25 cellular contexts compared by ENCODE assay signal in genomic region chr4:173056271-173056670, GRCh38.
DNase-seq lines count a peak whose midpoint lies in the region; ATAC-seq, FAIRE-seq and TF ChIP-seq lines count a peak whose summit lies in the region.
"Had no signal": no experiment of that assay in that cellular context is flagged by ENCODE, and none has a peak within 500 bp of the region (broad histone marks: within the 10 kb centered on the region; RNA-seq: fewer than 3 reads in every experiment).

No MANE protein-coding gene starts in this region.

- no peak for FAIRE-seq in pancreas (lab: Jason Lieb, UNC)
- FAIRE-seq: GM12878 had no signal

- TF ChIP-seq CTCF in VCaP (conservative IDR thresholded peaks at IDR 0.05) (no peak), pancreas (IDR thresholded peaks at IDR 0.05) (no peak), coronary artery (IDR thresholded peaks at IDR 0.05) (no peak), GM20000 (IDR thresholded peaks at IDR 0.05; ENCODE audit: extremely low read depth, missing control alignments) (no peak)

- 63 to 77% methylated on average over 5 of the region's 5 CpGs for WGBS in pancreas, 2 donors

- H3K4me1 ChIP-seq in pancreas, result peaks cover 0 to 18% (median 9%) of the 10 kb centered on the region in 3 donors
- H3K4me1 ChIP-seq: BLaER1 treated with 17β-estradiol and CSF1 and Interleukin-3, amounts not matched to agents 10 nM and 100 nM; HAP-1 had no signal

- no peaks in the 10 kb centered on the region for H3K36me3 ChIP-seq in pancreas
- H3K36me3 ChIP-seq: BLaER1 treated with 17β-estradiol and CSF1 and Interleukin-3, amounts not matched to agents 10 nM and 100 nM; HAP-1 had no signal

- H3K4me3 ChIP-seq in pancreas (no peak overlapping the region), coronary artery (no peak overlapping the region)
- H3K4me3 ChIP-seq: BLaER1 treated with 17β-estradiol and CSF1 and Interleukin-3, amounts not matched to agents 10 nM and 100 nM; GM12878; GM23248; HAP-1 had no signal

- H3K9me3 ChIP-seq in pancreas, result no peaks in the 10 kb centered on the region
- H3K9me3 ChIP-seq: BLaER1 treated with 17β-estradiol and CSF1 and Interleukin-3, amounts not matched to agents 10 nM and 100 nM; HAP-1; SK-N-SH had no signal

- H3K27ac ChIP-seq in VCaP, result peak overlapping the region; percentile 75
- H3K27ac ChIP-seq in pancreas, result peak overlapping the region in 1 of 4 donors; percentile 56
- H3K27ac ChIP-seq in coronary artery, result no peak overlapping the region
- no peak overlapping the region for H3K27ac ChIP-seq in substantia nigra (ENCODE audit: low read depth, low read length, poor library complexity, severe bottlenecking)
- H3K27ac ChIP-seq: BLaER1 treated with 17β-estradiol and CSF1 and Interleukin-3, amounts not matched to agents 10 nM and 100 nM; GM23248; RWPE1 had no signal

- H3K27me3 ChIP-seq in pancreas, result no peaks in the 10 kb centered on the region
- H3K27me3 ChIP-seq: BLaER1 treated with 17β-estradiol and CSF1 and Interleukin-3, amounts not matched to agents 10 nM and 100 nM had no signal

- peak in 3 of 4 donors; percentile 31 to 50 (median 33) for ATAC-seq in pancreas
- no peak for ATAC-seq in HG03521 (IDR thresholded peaks at IDR 0.05; ENCODE audit: unreplicated experiment)
- ATAC-seq: CD8-positive, alpha-beta T cell; GM12878 had no signal

- DNase-seq in DMS153 treated with DMSO at 0.1 percent for 48 hours (lab: John Stamatoyannopoulos, UW; ENCODE audit: unreplicated experiment) (peak; percentile 54), NCI-H146 treated with DMSO at 0.1 percent for 48 hours (lab: John Stamatoyannopoulos, UW; ENCODE audit: unreplicated experiment) (peak; percentile 37), pancreas (no peak), coronary artery (ENCODE audit: low spot score) (no peak), GM20000 (ENCODE audit: low spot score) (no peak), substantia nigra (lab: John Stamatoyannopoulos, UW) (no peak)
- DNase-seq: Calu3; CD8-positive, alpha-beta T cell; DMS53; EL; GM23248; KBM-7; MM.1S; NCI-H1048; NCI-H2171; NCI-H345; NCI-H524; SHP77 treated with DMSO at 0.1 percent for 48 hours; SK-N-SH had no signal

- intact Hi-C loops in pancreas (cut with DNase I), result no loop called here

Comparison
In these comparisons a context has a peak if more than half of its experiments do, and no peak if none do; other contexts are left out.
1. DNase-seq: peak in DMS153 treated with DMSO at 0.1 percent for 48 hours (single experiment) and NCI-H146 treated with DMSO at 0.1 percent for 48 hours (single experiment); none in pancreas (0 of 6), coronary artery (single experiment), GM20000 (single experiment) and substantia nigra (0 of 49).